18 cellular contexts compared by ENCODE assay signal in genomic region chr14:72679106-72679505, GRCh38.
DNase-seq lines count a peak whose midpoint lies in the region; ATAC-seq, FAIRE-seq and TF ChIP-seq lines count a peak whose summit lies in the region.
"Had no signal": no experiment of that assay in that cellular context is flagged by ENCODE, and none has a peak within 500 bp of the region (broad histone marks: within the 10 kb centered on the region; RNA-seq: fewer than 3 reads in every experiment).

No MANE protein-coding gene starts in this region.

- intact Hi-C loops in heart left ventricle (cut with DNase I) = no loop called here

- H3K79me2 ChIP-seq in astrocyte (ENCODE audit: insufficient read depth, low read length) = no peaks in the 10 kb centered on the region

- no peaks in the 10 kb centered on the region for H3K27me3 Mint-ChIP-seq in astrocyte (ENCODE audit: low read depth, unreplicated experiment)

- H3K4me2 ChIP-seq in astrocyte (ENCODE audit: low read length) = peak overlapping the region; percentile 50

- ATAC-seq in heart left ventricle = peak; percentile 22 to 82 (median 76)
- ATAC-seq in GM21423 (IDR thresholded peaks at IDR 0.05; ENCODE audit: unreplicated experiment) = no peak
- no peak for ATAC-seq in HG02642 (IDR thresholded peaks at IDR 0.05; ENCODE audit: poor library complexity, unreplicated experiment)

- H2AFZ ChIP-seq in astrocyte (ENCODE audit: low read depth, low read length) = peak overlapping the region; percentile 31

- H3K4me3 ChIP-seq in astrocyte (ENCODE audit: insufficient read depth, low read depth, low read length) = no peak overlapping the region
- H3K4me3 ChIP-seq in heart left ventricle = no peak overlapping the region
- H3K4me3 ChIP-seq: lung, skin epidermis had no signal

- H4K20me1 ChIP-seq in astrocyte (ENCODE audit: insufficient read depth, low read length) = no peaks in the 10 kb centered on the region

- WGBS in heart left ventricle, 4 donors = 16 to 32% (median 16%) methylated on average over 11 to 14 of the region's 14 CpGs

- no peaks in the 10 kb centered on the region for H3K9me3 ChIP-seq in astrocyte (ENCODE audit: insufficient read depth, low read depth, low read length)
- H3K9me3 ChIP-seq in heart left ventricle = no peaks in the 10 kb centered on the region

- peaks cover 16% of the 10 kb centered on the region for H3K4me1 Mint-ChIP-seq in astrocyte (ENCODE audit: low read depth, unreplicated experiment)
- H3K4me1 Mint-ChIP-seq: CD4-positive, alpha-beta memory T cell had no signal

- peaks cover 10% of the 10 kb centered on the region for H3K36me3 Mint-ChIP-seq in astrocyte (ENCODE audit: low read depth, unreplicated experiment)
- H3K36me3 Mint-ChIP-seq: CD4-positive, alpha-beta memory T cell had no signal

- H3K9me3 Mint-ChIP-seq in astrocyte (ENCODE audit: unreplicated experiment) = peaks cover 4% of the 10 kb centered on the region

- TF ChIP-seq POLR2A in heart left ventricle (IDR thresholded peaks at IDR 0.05) = no peak

- H3K27ac ChIP-seq in astrocyte (ENCODE audit: low read depth, low read length) (peak overlapping the region; percentile 84), heart left ventricle (peak overlapping the region in 2 of 12 donors; percentile 17 to 18)
- H3K27ac ChIP-seq: 22Rv1, RWPE1, skin epidermis had no signal

- DNase-seq in NCI-H1092 (lab: John Stamatoyannopoulos, UW) = peak; percentile 22
- DNase-seq in NCI-H1092 treated with DMSO at 0.1 percent for 48 hours (lab: John Stamatoyannopoulos, UW) = no peak
- peak; percentile 56 for DNase-seq in astrocyte (ENCODE audit: low read depth)
- peak in 4 of 5 donors; percentile 36 to 74 (median 58) for DNase-seq in heart left ventricle
- DNase-seq in putamen (ENCODE audit: low spot score) = peak; percentile 10
- no peak for DNase-seq in ecto neural progenitor cell (ENCODE audit: low spot score)
- DNase-seq: activated CD8-positive, alpha-beta memory T cell treated with anti-CD3 and anti-CD28 coated beads, Interleukin-2, amount 50 U/mL, for 4 hours; activated naive CD4-positive, alpha-beta T cell treated with anti-CD3 and anti-CD28 coated beads, Interleukin-2, amount 50 U/mL, for 16 hours; CD4-positive, alpha-beta memory T cell; NCI-H510A treated with DMSO at 0.1 percent for 48 hours; stimulated activated naive CD4-positive, alpha-beta T cell treated with Interleukin-2 at 50 U/mL for 16 hours had no signal

- FAIRE-seq in astrocyte (lab: Jason Lieb, UNC) = no peak

- H3K9ac ChIP-seq in astrocyte (ENCODE audit: low read length) = peak overlapping the region; percentile 60

- peaks cover 33% of the 10 kb centered on the region for H3K4me1 ChIP-seq in astrocyte (ENCODE audit: insufficient read depth, low read length)
- peaks cover 0 to 14% (median 8%) of the 10 kb centered on the region in 12 donors for H3K4me1 ChIP-seq in heart left ventricle

- TF ChIP-seq CTCF in astrocyte (IDR thresholded peaks at IDR 0.05; ENCODE audit: insufficient read depth, low read depth, low read length) (no peak), heart left ventricle (IDR thresholded peaks at IDR 0.05) (no peak)

- H3K4me3 Mint-ChIP-seq in astrocyte (ENCODE audit: unreplicated experiment) = no peak overlapping the region
- H3K4me3 Mint-ChIP-seq: CD4-positive, alpha-beta memory T cell; T-helper 1 cell treated with Interleukin-12 subunit alpha and Interleukin-12 subunit beta and Interleukin-4 antibody, amounts not matched to agents 30 μg/mL and 1 μg/mL, for 36 hours had no signal

- no peaks in the 10 kb centered on the region for H3K27me3 ChIP-seq in astrocyte (ENCODE audit: insufficient read depth, low read length)
- no peaks in the 10 kb centered on the region for H3K27me3 ChIP-seq in heart left ventricle

- H3K36me3 ChIP-seq in astrocyte (ENCODE audit: insufficient read depth, low read length) (peaks cover 4% of the 10 kb centered on the region), heart left ventricle (peaks cover 0 to 18% (median 0%) of the 10 kb centered on the region in 9 donors)

- no peak overlapping the region for H3K27ac Mint-ChIP-seq in astrocyte (ENCODE audit: unreplicated experiment)
- H3K27ac Mint-ChIP-seq: CD4-positive, alpha-beta memory T cell; T-helper 1 cell treated with Interleukin-12 subunit alpha and Interleukin-12 subunit beta and Interleukin-4 antibody, amounts not matched to agents 30 μg/mL and 1 μg/mL, for 36 hours had no signal

Comparison
In these comparisons a context has a peak if more than half of its experiments do, and no peak if none do; other contexts are left out.
1. DNase-seq: peak in NCI-H1092 (single experiment), astrocyte (single experiment), heart left ventricle (4 of 5) and putamen (single experiment); none in NCI-H1092 treated with DMSO at 0.1 percent for 48 hours (single experiment) and ecto neural progenitor cell (single experiment).
2. ATAC-seq: peak in heart left ventricle (4 of 4); none in GM21423 (single experiment) and HG02642 (single experiment).